ENCODE assay signal across 2 cellular contexts in genomic region chr11:70048279-70049024, GRCh38.
TF ChIP-seq lines count a peak whose summit lies in the region.

No MANE protein-coding gene starts in this region.

TF ChIP-seq in HEK293, 187 proteins besides CTCF, POLR2A, EP300 and RAD21:
- TF ChIP-seq, protein P1, sequence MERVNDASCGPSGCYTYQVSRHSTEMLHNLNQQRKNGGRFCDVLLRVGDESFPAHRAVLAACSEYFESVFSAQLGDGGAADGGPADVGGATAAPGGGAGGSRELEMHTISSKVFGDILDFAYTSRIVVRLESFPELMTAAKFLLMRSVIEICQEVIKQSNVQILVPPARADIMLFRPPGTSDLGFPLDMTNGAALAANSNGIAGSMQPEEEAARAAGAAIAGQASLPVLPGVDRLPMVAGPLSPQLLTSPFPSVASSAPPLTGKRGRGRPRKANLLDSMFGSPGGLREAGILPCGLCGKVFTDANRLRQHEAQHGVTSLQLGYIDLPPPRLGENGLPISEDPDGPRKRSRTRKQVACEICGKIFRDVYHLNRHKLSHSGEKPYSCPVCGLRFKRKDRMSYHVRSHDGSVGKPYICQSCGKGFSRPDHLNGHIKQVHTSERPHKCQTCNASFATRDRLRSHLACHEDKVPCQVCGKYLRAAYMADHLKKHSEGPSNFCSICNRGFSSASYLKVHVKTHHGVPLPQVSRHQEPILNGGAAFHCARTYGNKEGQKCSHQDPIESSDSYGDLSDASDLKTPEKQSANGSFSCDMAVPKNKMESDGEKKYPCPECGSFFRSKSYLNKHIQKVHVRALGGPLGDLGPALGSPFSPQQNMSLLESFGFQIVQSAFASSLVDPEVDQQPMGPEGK (tag by site-specific recombination; IDR thresholded peaks at IDR 0.05), result 0 out of 2 replicates have a peak, but pooled peaks have one; percentile 33
- TF ChIP-seq, protein P2, sequence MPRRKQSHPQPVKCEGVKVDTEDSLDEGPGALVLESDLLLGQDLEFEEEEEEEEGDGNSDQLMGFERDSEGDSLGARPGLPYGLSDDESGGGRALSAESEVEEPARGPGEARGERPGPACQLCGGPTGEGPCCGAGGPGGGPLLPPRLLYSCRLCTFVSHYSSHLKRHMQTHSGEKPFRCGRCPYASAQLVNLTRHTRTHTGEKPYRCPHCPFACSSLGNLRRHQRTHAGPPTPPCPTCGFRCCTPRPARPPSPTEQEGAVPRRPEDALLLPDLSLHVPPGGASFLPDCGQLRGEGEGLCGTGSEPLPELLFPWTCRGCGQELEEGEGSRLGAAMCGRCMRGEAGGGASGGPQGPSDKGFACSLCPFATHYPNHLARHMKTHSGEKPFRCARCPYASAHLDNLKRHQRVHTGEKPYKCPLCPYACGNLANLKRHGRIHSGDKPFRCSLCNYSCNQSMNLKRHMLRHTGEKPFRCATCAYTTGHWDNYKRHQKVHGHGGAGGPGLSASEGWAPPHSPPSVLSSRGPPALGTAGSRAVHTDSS (tag by site-specific recombination; IDR thresholded peaks at IDR 0.05), result no peak

TF ChIP-seq in K562, 482 proteins besides CTCF, POLR2A, EP300 and RAD21 (continued from another document):
- TF ChIP-seq CSDE1 (IDR thresholded peaks at IDR 0.05), result no peak
